13 cellular contexts compared by ENCODE assay signal in genomic region chr5:59709833-59710232, GRCh38.
A peak's percentile ranks its signal among the peaks of the same experiment; 100 is the strongest.
DNase-seq lines count a peak whose midpoint lies in the region; FAIRE-seq and TF ChIP-seq lines count a peak whose summit lies in the region.
"Had no signal": no experiment of that assay in that cellular context is flagged by ENCODE, and none has a peak within 500 bp of the region (broad histone marks: within the 10 kb centered on the region; RNA-seq: fewer than 3 reads in every experiment).

No MANE protein-coding gene starts in this region.

- POLR2A ChIA-PET in BJ (lab: Charles Lee): no interaction called here

- no peak overlapping the region for H3K9ac ChIP-seq in muscle layer of colon (ENCODE audit: low read length)

- DNase-seq in BJ (ENCODE audit: low read depth): peak; percentile 19
- peak; percentile 76 for DNase-seq in NCI-H69 (lab: John Stamatoyannopoulos, UW)
- peak; percentile 18 for DNase-seq in epithelial cell of proximal tubule (ENCODE audit: low read depth)
- no peak for DNase-seq in OCI-M2 (lab: John Stamatoyannopoulos, UW; ENCODE audit: unreplicated experiment)
- DNase-seq in LoVo (ENCODE audit: low spot score): no peak
- DNase-seq in stimulated activated CD4-positive, alpha-beta T cell treated with anti-CD3 and anti-CD28 coated beads, Interleukin-2, amount 100 ng/mL, for 24 hours: no peak
- DNase-seq in frontal cortex (ENCODE audit: low spot score in 2 of 2): no peak
- DNase-seq: amniotic stem cell; CD4-positive, alpha-beta memory T cell; gastrocnemius medialis; NCI-H2227 treated with DMSO at 0.1 percent for 48 hours had no signal

- no peaks in the 10 kb centered on the region for H3K36me3 ChIP-seq in BJ (ENCODE audit: control insufficient read depth, insufficient read depth, low read length)
- no peaks in the 10 kb centered on the region for H3K36me3 ChIP-seq in muscle layer of colon (ENCODE audit: insufficient read depth, low read length)
- H3K36me3 ChIP-seq: gastrocnemius medialis had no signal

- H3K4me3 ChIP-seq in BJ (ENCODE audit: low read depth, low read length): no peak overlapping the region
- no peak overlapping the region for H3K4me3 ChIP-seq in epithelial cell of proximal tubule (ENCODE audit: low read depth, low read length)
- peak overlapping the region; percentile 11 to 22 for H3K4me3 ChIP-seq in muscle layer of colon (ENCODE audit: low read depth in 1 of 2, low read length in 2 of 2)
- H3K4me3 ChIP-seq: gastrocnemius medialis, K562 had no signal

- no peaks in the 10 kb centered on the region for H3K9me3 ChIP-seq in muscle layer of colon (ENCODE audit: low read length)
- H3K9me3 ChIP-seq: gastrocnemius medialis had no signal

- FAIRE-seq in frontal cortex (lab: Jason Lieb, UNC): no peak
- FAIRE-seq: K562 had no signal

- CTCF ChIA-PET in BJ (lab: Yijun Ruan, JAX): interaction anchor here (0.6 to 1.8 kb wide), 5 partner anchors 10 to 80 kb away, joined by 3 to 8 read pairs (median 3); no protein-coding TSS in a partner anchor

- H3K27ac ChIP-seq in muscle layer of colon (ENCODE audit: low read depth, low read length): peak overlapping the region; percentile 27
- H3K27ac ChIP-seq: gastrocnemius medialis had no signal

- no peaks in the 10 kb centered on the region for H3K27me3 ChIP-seq in BJ (ENCODE audit: control insufficient read depth, insufficient read depth, low read length)
- no peaks in the 10 kb centered on the region for H3K27me3 ChIP-seq in muscle layer of colon (ENCODE audit: control insufficient read depth in 1 of 2, insufficient read depth in 2 of 2, low read length in 2 of 2)
- H3K27me3 ChIP-seq: gastrocnemius medialis had no signal

- no peak for TF ChIP-seq CTCF in BJ (IDR thresholded peaks at IDR 0.05; ENCODE audit: insufficient read depth, low read depth, low read length)
- TF ChIP-seq CTCF in epithelial cell of proximal tubule (conservative IDR thresholded peaks at IDR 0.05; ENCODE audit: low read depth, low read length): no peak

- H3K4me1 ChIP-seq in muscle layer of colon (ENCODE audit: insufficient read depth, low read length): peaks cover 49% of the 10 kb centered on the region
- H3K4me1 ChIP-seq: gastrocnemius medialis had no signal

Comparison
In these comparisons a context has a peak if more than half of its experiments do, and no peak if none do; other contexts are left out.
1. DNase-seq: peak in BJ (single experiment), NCI-H69 (single experiment) and epithelial cell of proximal tubule (single experiment); none in OCI-M2 (single experiment), LoVo (single experiment), stimulated activated CD4-positive, alpha-beta T cell treated with anti-CD3 and anti-CD28 coated beads, Interleukin-2, amount 100 ng/mL, for 24 hours (0 of 2) and frontal cortex (0 of 2).
2. H3K4me3 ChIP-seq: peak in muscle layer of colon (2 of 2); none in BJ (single experiment) and epithelial cell of proximal tubule (single experiment).